15 cellular contexts compared by ENCODE assay signal in the genomic region with DNA sequence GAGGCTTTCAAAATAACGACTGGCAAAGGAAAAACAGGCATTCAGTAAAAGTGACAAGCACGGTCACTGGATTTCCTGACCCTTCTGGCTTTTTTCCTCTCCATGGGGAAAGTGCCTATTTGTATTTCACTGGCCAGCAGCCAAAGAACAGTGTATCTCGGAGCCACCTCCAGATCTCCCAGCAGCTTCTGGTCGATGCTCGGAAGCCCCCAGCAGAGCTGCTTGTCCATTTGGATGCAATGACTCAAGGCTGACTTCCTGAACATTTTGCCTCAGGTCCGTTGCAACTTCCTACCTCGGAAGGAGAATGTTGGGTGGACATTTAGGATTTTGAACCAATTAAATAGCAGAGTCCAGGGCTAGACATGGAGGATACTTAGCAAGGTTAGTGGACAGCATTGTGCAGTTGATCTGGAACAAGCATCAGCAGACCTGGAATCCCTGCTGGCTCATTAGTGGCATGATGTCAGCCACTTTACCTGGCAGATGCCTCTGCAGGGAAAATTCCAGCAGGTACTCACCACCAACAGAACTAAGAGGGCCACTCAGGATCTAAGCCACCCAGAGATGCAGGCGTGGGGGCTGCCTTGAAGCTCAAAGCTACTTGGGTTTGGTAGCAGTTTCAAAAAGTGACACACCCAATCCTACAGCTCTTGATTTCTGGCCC. TPM values are rescaled to one million over a fixed set of nuclear protein-coding genes. Genes with fewer than 3 reads are reported as not detected.
DNase-seq lines count a peak whose midpoint lies in the region; ATAC-seq, FAIRE-seq and TF ChIP-seq lines count a peak whose summit lies in the region.
"Had no signal": no experiment of that assay in that cellular context is flagged by ENCODE, and none has a peak within 500 bp of the region (broad histone marks: within the 10 kb centered on the region; RNA-seq: fewer than 3 reads in every experiment).

No MANE protein-coding gene starts in this region.

- H3K27ac Mint-ChIP-seq in GM23338: no peak overlapping the region
- H3K27ac Mint-ChIP-seq: endodermal cell; memory B cell; stimulated activated effector memory CD8-positive, alpha-beta T cell treated with anti-CD3 and anti-CD28 coated beads, Interleukin-12 subunit alpha, Interleukin-12 subunit beta, amount 100 ng/mL, for 72 hours had no signal

- H3K27me3 Mint-ChIP-seq in GM23338 (ENCODE audit: insufficient read depth, low read depth, poor library complexity): peaks cover 3% of the 10 kb centered on the region

- no peak for TF ChIP-seq POLR2A in right lobe of liver (IDR thresholded peaks at IDR 0.05)

- no peaks in the 10 kb centered on the region for H4K20me1 ChIP-seq in GM23338 (replicated peaks; ENCODE audit: insufficient read depth)

- ATAC-seq in right lobe of liver (peak; percentile 21 to 56 (median 41)), GM23338 (no peak), GM21526 (IDR thresholded peaks at IDR 0.05; ENCODE audit: low FRiP score, unreplicated experiment) (no peak)
- ATAC-seq: stimulated activated effector memory CD8-positive, alpha-beta T cell treated with anti-CD3 and anti-CD28 coated beads, Interleukin-12 subunit alpha, Interleukin-12 subunit beta, amount 100 ng/mL, for 72 hours had no signal

- no peaks in the 10 kb centered on the region for H3K9me3 Mint-ChIP-seq in GM23338
- H3K9me3 Mint-ChIP-seq: stimulated activated effector memory CD8-positive, alpha-beta T cell treated with anti-CD3 and anti-CD28 coated beads, Interleukin-12 subunit alpha, Interleukin-12 subunit beta, amount 100 ng/mL, for 72 hours had no signal

- no peak overlapping the region for H2AFZ ChIP-seq in GM23338

- H3K27me3 ChIP-seq in bronchial epithelial cell (ENCODE audit: control insufficient read depth, insufficient read depth, low read length): peaks cover 6% of the 10 kb centered on the region
- H3K27me3 ChIP-seq in right lobe of liver: no peaks in the 10 kb centered on the region
- H3K27me3 ChIP-seq in GM23338 (ENCODE audit: insufficient read depth): no peaks in the 10 kb centered on the region

- peak; percentile 82 for FAIRE-seq in bronchial epithelial cell (lab: Jason Lieb, UNC)

- H3F3A ChIP-seq in GM23338 (replicated peaks; ENCODE audit: low read depth): no peaks in the 10 kb centered on the region

- H3K27ac ChIP-seq in right lobe of liver (no peak overlapping the region), substantia nigra (ENCODE audit: low read depth, low read length, poor library complexity, severe bottlenecking) (peak overlapping the region; percentile 58), GM23338 (ENCODE audit: low read depth) (no peak overlapping the region)
- H3K27ac ChIP-seq: C4-2B had no signal

- intact Hi-C loops in right lobe of liver (cut with DNase I): no loop called here

- no peak overlapping the region for H3K4me3 ChIP-seq in bronchial epithelial cell (ENCODE audit: low read depth, low read length)
- no peak overlapping the region for H3K4me3 ChIP-seq in right lobe of liver
- no peak overlapping the region for H3K4me3 ChIP-seq in GM23338

- no peaks in the 10 kb centered on the region for H3K36me3 ChIP-seq in bronchial epithelial cell (ENCODE audit: control insufficient read depth, insufficient read depth, low read length)
- no peaks in the 10 kb centered on the region for H3K36me3 ChIP-seq in right lobe of liver
- H3K36me3 ChIP-seq in GM23338 (ENCODE audit: insufficient read depth): no peaks in the 10 kb centered on the region

- TF ChIP-seq CTCF in bronchial epithelial cell (IDR thresholded peaks at IDR 0.05; ENCODE audit: insufficient read depth, low read length, severe bottlenecking) (no peak), right lobe of liver (IDR thresholded peaks at IDR 0.05) (no peak), GM23338 (conservative IDR thresholded peaks at IDR 0.05; ENCODE audit: low read depth in 2 of 2) (no peak)

- 32% methylated on average over 6 of the region's 8 CpGs for WGBS in right lobe of liver (ENCODE audit: insufficient coverage, low coverage, low lambda C conversion rate, missing lambda C conversion rate)

- H3K36me3 Mint-ChIP-seq in GM23338 (ENCODE audit: low read depth): no peaks in the 10 kb centered on the region
- H3K36me3 Mint-ChIP-seq: memory B cell; stimulated activated effector memory CD8-positive, alpha-beta T cell treated with anti-CD3 and anti-CD28 coated beads, Interleukin-12 subunit alpha, Interleukin-12 subunit beta, amount 100 ng/mL, for 72 hours had no signal

- DNase-seq in NCI-H69 (lab: John Stamatoyannopoulos, UW) (peak; percentile 64), bronchial epithelial cell (ENCODE audit: low read depth) (no peak), right lobe of liver (peak in 1 of 3 donors; percentile 41), substantia nigra (lab: John Stamatoyannopoulos, UW) (peak in 11 of 49 donors; percentile 6 to 79 (median 27)), NOMO-1 treated with dmso at 0.1 percent for 144 hours (lab: John Stamatoyannopoulos, UW; ENCODE audit: unreplicated experiment) (no peak), GM23338 (ENCODE audit: low spot score) (no peak)
- DNase-seq: activated CD4-positive, CD25-positive, alpha-beta regulatory T cell; activated T-cell treated with anti-CD3 and anti-CD28 coated beads for 4 hours; endodermal cell; NCI-H2081 treated with DMSO at 0.1 percent for 48 hours; stimulated activated CD4-positive, alpha-beta T cell treated with anti-CD3 and anti-CD28 coated beads, Interleukin-2, amount 100 ng/mL, for 48 hours had no signal

- H3K79me2 ChIP-seq in GM23338 (replicated peaks; ENCODE audit: insufficient read depth): no peaks in the 10 kb centered on the region

- H3K4me1 Mint-ChIP-seq in GM23338: peaks cover 32% of the 10 kb centered on the region
- H3K4me1 Mint-ChIP-seq: memory B cell; stimulated activated effector memory CD8-positive, alpha-beta T cell treated with anti-CD3 and anti-CD28 coated beads, Interleukin-12 subunit alpha, Interleukin-12 subunit beta, amount 100 ng/mL, for 72 hours had no signal

- no peak overlapping the region for H3K4me3 Mint-ChIP-seq in GM23338
- H3K4me3 Mint-ChIP-seq: endodermal cell; memory B cell; stimulated activated effector memory CD8-positive, alpha-beta T cell treated with anti-CD3 and anti-CD28 coated beads, Interleukin-12 subunit alpha, Interleukin-12 subunit beta, amount 100 ng/mL, for 72 hours had no signal

- H3K4me2 ChIP-seq in GM23338: no peak overlapping the region

- H3K4me1 ChIP-seq in right lobe of liver (no peaks in the 10 kb centered on the region), GM23338 (ENCODE audit: insufficient read depth) (peaks cover 25% of the 10 kb centered on the region)

- peaks cover 3% of the 10 kb centered on the region; the same call in 1 of the 2 replicates for H3K9me2 ChIP-seq in GM23338 (ENCODE audit: insufficient read depth)

- no peaks in the 10 kb centered on the region for H3K9me3 ChIP-seq in right lobe of liver

TF ChIP-seq in GM23338, 12 proteins besides CTCF, POLR2A, EP300 and RAD21 (continues in another document):
- no peak for TF ChIP-seq EZH2phosphoT487 (IDR thresholded peaks at IDR 0.05; ENCODE audit: unreplicated experiment)
- TF ChIP-seq NANOG (IDR thresholded peaks at IDR 0.05; ENCODE audit: borderline replicate concordance): no peak
- TF ChIP-seq, protein P1, sequence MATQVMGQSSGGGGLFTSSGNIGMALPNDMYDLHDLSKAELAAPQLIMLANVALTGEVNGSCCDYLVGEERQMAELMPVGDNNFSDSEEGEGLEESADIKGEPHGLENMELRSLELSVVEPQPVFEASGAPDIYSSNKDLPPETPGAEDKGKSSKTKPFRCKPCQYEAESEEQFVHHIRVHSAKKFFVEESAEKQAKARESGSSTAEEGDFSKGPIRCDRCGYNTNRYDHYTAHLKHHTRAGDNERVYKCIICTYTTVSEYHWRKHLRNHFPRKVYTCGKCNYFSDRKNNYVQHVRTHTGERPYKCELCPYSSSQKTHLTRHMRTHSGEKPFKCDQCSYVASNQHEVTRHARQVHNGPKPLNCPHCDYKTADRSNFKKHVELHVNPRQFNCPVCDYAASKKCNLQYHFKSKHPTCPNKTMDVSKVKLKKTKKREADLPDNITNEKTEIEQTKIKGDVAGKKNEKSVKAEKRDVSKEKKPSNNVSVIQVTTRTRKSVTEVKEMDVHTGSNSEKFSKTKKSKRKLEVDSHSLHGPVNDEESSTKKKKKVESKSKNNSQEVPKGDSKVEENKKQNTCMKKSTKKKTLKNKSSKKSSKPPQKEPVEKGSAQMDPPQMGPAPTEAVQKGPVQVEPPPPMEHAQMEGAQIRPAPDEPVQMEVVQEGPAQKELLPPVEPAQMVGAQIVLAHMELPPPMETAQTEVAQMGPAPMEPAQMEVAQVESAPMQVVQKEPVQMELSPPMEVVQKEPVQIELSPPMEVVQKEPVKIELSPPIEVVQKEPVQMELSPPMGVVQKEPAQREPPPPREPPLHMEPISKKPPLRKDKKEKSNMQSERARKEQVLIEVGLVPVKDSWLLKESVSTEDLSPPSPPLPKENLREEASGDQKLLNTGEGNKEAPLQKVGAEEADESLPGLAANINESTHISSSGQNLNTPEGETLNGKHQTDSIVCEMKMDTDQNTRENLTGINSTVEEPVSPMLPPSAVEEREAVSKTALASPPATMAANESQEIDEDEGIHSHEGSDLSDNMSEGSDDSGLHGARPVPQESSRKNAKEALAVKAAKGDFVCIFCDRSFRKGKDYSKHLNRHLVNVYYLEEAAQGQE (IDR thresholded peaks at IDR 0.05; ENCODE audit: unreplicated experiment): no peak
- no peak for TF ChIP-seq POLR2AphosphoS5 (IDR thresholded peaks at IDR 0.05; ENCODE audit: low read depth)
- no peak for TF ChIP-seq EZH2 (IDR thresholded peaks at IDR 0.05; ENCODE audit: low read depth, unreplicated experiment)
- TF ChIP-seq ZNF331 (CRISPR knock-in tag; IDR thresholded peaks at IDR 0.05; ENCODE audit: low read depth): no peak
- no peak for TF ChIP-seq JUNB (IDR thresholded peaks at IDR 0.05; ENCODE audit: unreplicated experiment)
- no peak for TF ChIP-seq CREB1 (CRISPR knock-in tag; IDR thresholded peaks at IDR 0.05; ENCODE audit: low read depth)
- TF ChIP-seq STAT1 (IDR thresholded peaks at IDR 0.05; ENCODE audit: unreplicated experiment): no peak

RNA-seq across cellular contexts. Expression of gene FAM107A, which starts 1.1 kb away (rescaled TPM):
- not detected in 2 replicates for total RNA-seq in bronchial epithelial cell
- 1 to 10 TPM in 3 of 6 experiments, under 1 TPM in 3; 0.33 to 3.6 (median 1.6) TPM for total RNA-seq in right lobe of liver
- total RNA-seq in GM23338 (2014; rRNA removed; shearing (Covaris generic)): 0.89 and 1.0 TPM in 2 replicates
- 0.61 and 1.1 TPM in 2 replicates for polyA plus RNA-seq in GM23338 (2016; fragmentation: Nextera tagmentation; extraction: Ambion mirVana)
- total RNA-seq: endodermal cell had no signal

RNA-seq across cellular contexts. Expression of gene ACOX2, which starts 39.1 kb away (rescaled TPM):
- 0.26 TPM in 1 of 2 replicates, not detected in the other for total RNA-seq in bronchial epithelial cell
- 100 to 1,000 TPM in 3 of 6 experiments, 10 to 100 TPM in 3; 67.8 to 269 (median 149) TPM for total RNA-seq in right lobe of liver
- 0.31 and 1.1 TPM in 2 replicates for total RNA-seq in GM23338 (2014; rRNA removed; shearing (Covaris generic))
- 1.9 and 2.9 TPM in 2 replicates for polyA plus RNA-seq in GM23338 (2016; fragmentation: Nextera tagmentation; extraction: Ambion mirVana)

Comparison
In these comparisons a context has a peak if more than half of its experiments do, and no peak if none do; other contexts are left out.
1. ATAC-seq: peak in right lobe of liver (4 of 4); none in GM23338 (single experiment) and GM21526 (single experiment).
2. RNA of gene ACOX2, which starts 39.1 kb away (total RNA-seq): 67.8 to 269 TPM in right lobe of liver; 0.31 to 1.1 TPM in GM23338 and 0.26 TPM in bronchial epithelial cell; every median in the first group is over 10 times any median in the second.